8 cellular contexts compared by ENCODE assay signal in genomic region chr20:49216991-49217578, GRCh38. TPM values are rescaled to one million over a fixed set of nuclear protein-coding genes. Genes with fewer than 3 reads are reported as not detected.
DNase-seq lines count a peak whose midpoint lies in the region; ATAC-seq and TF ChIP-seq lines count a peak whose summit lies in the region.

No MANE protein-coding gene starts in this region.

- no peak overlapping the region for H3K4me3 ChIP-seq in CD8-positive, alpha-beta T cell (ENCODE audit: low read depth, low read length)
- no peak overlapping the region for H3K4me3 ChIP-seq in liver (ENCODE audit: low read depth in 1 of 3, low read length in 3 of 3)

- H3K27me3 Mint-ChIP-seq in CD8-positive, alpha-beta T cell (ENCODE audit: low read depth) = no peaks in the 10 kb centered on the region
- H3K27me3 Mint-ChIP-seq in activated CD4-positive, alpha-beta T cell treated with anti-CD3 and anti-CD28 coated beads, Interleukin-2, amount 10 ng/mL, durations not matched to agents 7 days and 5 days = peaks cover 1% of the 10 kb centered on the region

- H3K27ac ChIP-seq in CD8-positive, alpha-beta T cell (ENCODE audit: low read depth, low read length) = no peak overlapping the region
- no peak overlapping the region for H3K27ac ChIP-seq in liver (ENCODE audit: low read depth in 1 of 2, low read length in 2 of 2)

- intact Hi-C loops in CD8-positive, alpha-beta T cell (cut with DNase I, micrococcal nuclease) = loop anchor here (1.0 to 5.0 kb wide), 3 partner anchors 84 to 1515 kb away; partner anchors contain the start of genes PARD6B (in 1 of the 2) and RNF114 (in 1 of the 2)

- peaks cover 23% of the 10 kb centered on the region for H3K36me3 Mint-ChIP-seq in CD8-positive, alpha-beta T cell
- H3K36me3 Mint-ChIP-seq in activated CD4-positive, alpha-beta T cell treated with anti-CD3 and anti-CD28 coated beads, Interleukin-2, amount 10 ng/mL, durations not matched to agents 7 days and 5 days (ENCODE audit: low read depth) = peaks cover 16% of the 10 kb centered on the region

- peak overlapping the region in 1 of 2 donors; percentile 47 for H3K9ac ChIP-seq in liver (ENCODE audit: low read depth in 1 of 2, low read length in 2 of 2)

- peak; percentile 91 to 95 for TF ChIP-seq RAD21 in liver (IDR thresholded peaks at IDR 0.05)

- H3K9me3 Mint-ChIP-seq in CD8-positive, alpha-beta T cell = no peaks in the 10 kb centered on the region
- no peaks in the 10 kb centered on the region for H3K9me3 Mint-ChIP-seq in activated CD4-positive, alpha-beta T cell treated with anti-CD3 and anti-CD28 coated beads, Interleukin-2, amount 10 ng/mL, durations not matched to agents 7 days and 5 days

- no peaks in the 10 kb centered on the region for H3K9me3 ChIP-seq in CD8-positive, alpha-beta T cell (ENCODE audit: low read length)
- no peaks in the 10 kb centered on the region for H3K9me3 ChIP-seq in liver (ENCODE audit: control insufficient read depth in 4 of 4, low read length in 3 of 4)

- H3K4me1 ChIP-seq in CD8-positive, alpha-beta T cell (ENCODE audit: insufficient read depth, low read length) = peaks cover 13% of the 10 kb centered on the region
- H3K4me1 ChIP-seq in liver (ENCODE audit: control insufficient read depth in 4 of 4, insufficient read depth in 4 of 4, low read length in 3 of 4) = peaks cover 5 to 16% (median 7%) of the 10 kb centered on the region in 4 donors

- peaks cover 30% of the 10 kb centered on the region for H3K4me1 Mint-ChIP-seq in CD8-positive, alpha-beta T cell (ENCODE audit: low read depth)
- H3K4me1 Mint-ChIP-seq in activated CD4-positive, alpha-beta T cell treated with anti-CD3 and anti-CD28 coated beads, Interleukin-2, amount 10 ng/mL, durations not matched to agents 7 days and 5 days = peaks cover 20% of the 10 kb centered on the region

- no peaks in the 10 kb centered on the region for H3K27me3 ChIP-seq in CD8-positive, alpha-beta T cell (ENCODE audit: insufficient read depth, low read length)
- H3K27me3 ChIP-seq in liver (ENCODE audit: control insufficient read depth in 4 of 4, insufficient read depth in 4 of 4, low read length in 3 of 4) = no peaks in the 10 kb centered on the region

- peaks cover 5% of the 10 kb centered on the region for H3K36me3 ChIP-seq in CD8-positive, alpha-beta T cell (ENCODE audit: insufficient read depth, low read length)
- peaks cover 0 to 9% (median 2%) of the 10 kb centered on the region in 4 donors for H3K36me3 ChIP-seq in liver (ENCODE audit: control insufficient read depth in 4 of 4, insufficient read depth in 3 of 4, low read depth in 1 of 4, low read length in 3 of 4)

- peak; percentile 80 to 98 (median 94) for DNase-seq in CD8-positive, alpha-beta T cell
- DNase-seq in HPDE6-E6E7 (ENCODE audit: extremely low spot score) (peak; percentile 96), NCI-H774 (lab: John Stamatoyannopoulos, UW) (peak; percentile 79), dedifferentiated amniotic fluid mesenchymal stem cell (ENCODE audit: extremely low spot score) (peak; percentile 94)
- peak; percentile 95 for DNase-seq in activated CD4-positive, alpha-beta T cell treated with anti-CD3 and anti-CD28 coated beads, Interleukin-2, amount 10 ng/mL, durations not matched to agents 7 days and 5 days
- DNase-seq in stimulated activated CD4-positive, alpha-beta T cell treated with anti-CD3 and anti-CD28 coated beads, Interleukin-4, amount 100 ng/mL, for 4 hours = peak; percentile 89 to 97

- peak; percentile 49 for ATAC-seq in CD8-positive, alpha-beta T cell
- no peak for ATAC-seq in HG02885 (IDR thresholded peaks at IDR 0.05; ENCODE audit: poor library complexity, unreplicated experiment)

- CTCF ChIA-PET in CD8-positive, alpha-beta T cell (lab: Charles Lee) = interaction anchor here (0.6 to 6.0 kb wide), 45 partner anchors 11 to 230 kb away, joined by 3 to 174 read pairs (median 4); partner anchors contain the start of genes CSE1L and STAU1
- CTCF ChIA-PET in activated CD4-positive, alpha-beta T cell treated with anti-CD3 and anti-CD28 coated beads, Interleukin-2, amount 10 ng/mL, durations not matched to agents 7 days and 5 days (lab: Charles Lee) = interaction anchor here (0.6 to 2.4 kb wide), 22 partner anchors 9 to 113 kb away, joined by 3 to 12 read pairs (median 4); no protein-coding TSS in a partner anchor

- H3K4me3 Mint-ChIP-seq in CD8-positive, alpha-beta T cell = peak overlapping the region; percentile 51
- no peak overlapping the region for H3K4me3 Mint-ChIP-seq in activated CD4-positive, alpha-beta T cell treated with anti-CD3 and anti-CD28 coated beads, Interleukin-2, amount 10 ng/mL, durations not matched to agents 7 days and 5 days

- POLR2A ChIA-PET in CD8-positive, alpha-beta T cell (lab: Charles Lee) = interaction anchor here (0.8 to 1.5 kb wide), 3 partner anchors 29 to 84 kb away, joined by 3 to 6 read pairs (median 3); partner anchors contain the start of gene STAU1
- POLR2A ChIA-PET in activated CD4-positive, alpha-beta T cell treated with anti-CD3 and anti-CD28 coated beads, Interleukin-2, amount 10 ng/mL, durations not matched to agents 7 days and 5 days (lab: Charles Lee) = no interaction called here

- TF ChIP-seq CTCF in CD8-positive, alpha-beta T cell (IDR thresholded peaks at IDR 0.05) = peak; percentile 85
- peak; percentile 83 for TF ChIP-seq CTCF in liver (IDR thresholded peaks at IDR 0.05; ENCODE audit: low read depth, low read length, missing input control)

- peak overlapping the region; percentile 70 for H3K27ac Mint-ChIP-seq in CD8-positive, alpha-beta T cell
- peak overlapping the region; percentile 21 for H3K27ac Mint-ChIP-seq in activated CD4-positive, alpha-beta T cell treated with anti-CD3 and anti-CD28 coated beads, Interleukin-2, amount 10 ng/mL, durations not matched to agents 7 days and 5 days

- 19% methylated on average over 11 of the region's 11 CpGs for WGBS in liver

TF ChIP-seq in liver, 16 proteins besides CTCF, POLR2A, EP300 and RAD21:
- no peak for TF ChIP-seq REST (IDR thresholded peaks at IDR 0.05)
- TF ChIP-seq FOXA2 (IDR thresholded peaks at IDR 0.05) = no peak
- no peak for TF ChIP-seq GABPA (IDR thresholded peaks at IDR 0.05 in 1 of 2, conservative IDR thresholded peaks at IDR 0.05 in 1 of 2)
- no peak for TF ChIP-seq YY1 (IDR thresholded peaks at IDR 0.05)
- peak in 1 of 2 donors; percentile 35 for TF ChIP-seq RXRA (IDR thresholded peaks at IDR 0.05)
- peak; percentile 21 to 67 for TF ChIP-seq HNF4A (conservative IDR thresholded peaks at IDR 0.05)
- no peak for TF ChIP-seq TAF1 (conservative IDR thresholded peaks at IDR 0.05)
- peak; percentile 14 for TF ChIP-seq HNF4G (IDR thresholded peaks at IDR 0.05)
TF ChIP-seq in liver: peak in this region for 3.

RNA-seq across cellular contexts. Expression of gene DDX27, which starts 2.1 kb away (rescaled TPM):
- 100 to 1,000 TPM; 129 to 141 TPM for total RNA-seq in CD8-positive, alpha-beta T cell
- 10 to 100 TPM; 39.1 to 42.0 TPM for total RNA-seq in activated CD4-positive, alpha-beta T cell treated with anti-CD3 and anti-CD28 coated beads, Interleukin-2, amount 10 ng/mL, durations not matched to agents 7 days and 5 days
- total RNA-seq in liver = 10 to 100 TPM; 13.8 to 16.0 TPM
- polyA plus RNA-seq in liver = 10 to 100 TPM in 1 of 2 donors, 1 to 10 TPM in 1; 8.8 to 12.1 TPM

RNA-seq across cellular contexts. Expression of gene STAU1, which starts 29.0 kb away (rescaled TPM):
- total RNA-seq in CD8-positive, alpha-beta T cell = 10 to 100 TPM; 74.6 to 76.3 TPM
- total RNA-seq in activated CD4-positive, alpha-beta T cell treated with anti-CD3 and anti-CD28 coated beads, Interleukin-2, amount 10 ng/mL, durations not matched to agents 7 days and 5 days = 10 to 100 TPM; 51.8 to 57.8 TPM
- 10 to 100 TPM; 59.4 to 89.2 TPM for total RNA-seq in liver
- 10 to 100 TPM; 53.5 to 71.0 TPM for polyA plus RNA-seq in liver
